ENCODE assay signal across 14 cellular contexts in the genomic region with DNA sequence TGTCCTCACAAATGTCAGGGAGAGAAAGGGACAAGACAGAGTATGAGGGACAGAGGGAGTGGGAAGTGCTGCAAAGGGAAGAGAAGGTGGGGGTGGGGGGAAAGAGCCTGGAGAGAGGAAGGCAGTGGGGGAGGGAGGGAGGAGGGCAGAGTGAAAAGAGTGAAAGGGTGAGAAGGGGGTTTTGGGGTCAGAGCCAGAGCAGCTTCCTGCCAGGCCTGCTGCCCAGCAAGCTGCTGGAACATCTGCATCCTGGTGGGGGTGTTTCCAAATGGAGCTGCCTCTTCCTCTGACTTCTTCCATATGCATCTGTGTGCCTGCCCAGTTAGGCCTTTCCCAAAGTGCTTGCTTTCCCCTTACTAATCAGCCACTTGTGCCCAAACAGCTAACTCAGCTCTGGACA.
"Had no signal": no experiment of that assay in that cellular context is flagged by ENCODE, and none has a peak within 500 bp of the region (broad histone marks: within the 10 kb centered on the region; RNA-seq: fewer than 3 reads in every experiment).

No MANE protein-coding gene starts in this region.

- H3K4me2 ChIP-seq: hepatocyte, smooth muscle cell had no signal

- H3K4me3 Mint-ChIP-seq: endodermal cell; naive thymus-derived CD4-positive, alpha-beta T cell had no signal

- H3K4me3 ChIP-seq: coronary artery, hepatocyte, smooth muscle cell had no signal

- ATAC-seq: naive thymus-derived CD4-positive, alpha-beta T cell; right cardiac atrium had no signal

- H3K27me3 ChIP-seq: hepatocyte, neutrophil had no signal

- H3K27ac Mint-ChIP-seq: endodermal cell; naive thymus-derived CD4-positive, alpha-beta T cell had no signal

- H3K79me2 ChIP-seq: hepatocyte had no signal

- H3K36me3 ChIP-seq: neutrophil had no signal

- H3K9me3 ChIP-seq: neutrophil had no signal

- H3K9me3 Mint-ChIP-seq: endodermal cell had no signal

- H2AFZ ChIP-seq: hepatocyte had no signal

- DNase-seq: effector CD4-positive, alpha-beta T cell; endodermal cell; erythroblast; head of caudate nucleus; kidney glomerular epithelial cell; naive thymus-derived CD4-positive, alpha-beta T cell; right cardiac atrium; stimulated activated CD4-positive, alpha-beta T cell treated with anti-CD3 and anti-CD28 coated beads, Interleukin-2, amount 100 ng/mL, for 48 hours; stimulated activated naive CD4-positive, alpha-beta T cell treated with Interleukin-2 at 50 U/mL for 16 hours; trophoblast cell had no signal

- H3K27ac ChIP-seq: coronary artery, hepatocyte, neutrophil had no signal
